In the genomic region with DNA sequence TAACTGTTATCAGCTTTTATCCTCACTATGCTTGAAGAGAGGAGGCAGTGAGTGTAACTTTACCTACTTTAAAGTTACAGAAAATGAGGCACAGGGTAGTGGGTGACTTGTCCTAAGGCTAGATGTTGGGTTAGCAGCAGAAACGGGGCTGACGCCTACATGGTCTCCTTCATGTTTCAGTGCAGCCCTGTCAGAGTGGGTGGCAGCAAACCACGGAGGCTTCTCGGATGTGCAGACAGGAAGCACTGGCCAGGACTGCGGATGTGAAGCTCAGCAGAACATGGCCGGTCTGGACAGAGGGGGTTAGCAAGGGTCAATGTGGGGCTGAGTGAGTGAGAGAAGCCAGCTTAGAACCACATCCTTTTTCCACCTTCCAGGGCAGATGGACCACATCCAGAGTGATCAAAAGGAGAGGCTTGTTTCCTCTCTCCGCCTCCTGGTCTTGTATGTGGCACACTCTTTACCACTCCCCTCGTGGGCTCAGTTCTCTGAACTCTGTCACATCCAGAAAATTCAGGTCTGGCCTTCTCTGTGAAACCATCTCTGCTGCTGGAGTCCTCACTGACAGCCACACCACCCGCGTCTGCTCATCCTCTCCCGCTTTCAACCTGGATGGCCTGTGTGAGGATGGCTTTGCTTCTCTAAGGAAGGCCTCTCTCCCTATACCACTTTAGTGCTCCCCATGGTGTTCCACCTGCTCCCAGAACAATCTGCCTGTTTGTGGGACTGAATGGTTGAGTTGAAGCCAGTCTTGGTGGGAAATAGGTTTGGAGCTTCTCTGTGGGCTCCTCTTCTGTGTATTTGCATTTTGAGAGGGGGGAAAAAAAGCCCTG, we compare ENCODE assay signal across 1 cellular context.
A peak's percentile ranks its signal among the peaks of the same experiment; 100 is the strongest.
TF ChIP-seq lines count a peak whose summit lies in the region.

No MANE protein-coding gene starts in this region.

TF ChIP-seq in GM12878, 131 proteins besides CTCF, POLR2A, EP300 and RAD21 (continued from another document and continues in another):
- TF ChIP-seq, protein P1, sequence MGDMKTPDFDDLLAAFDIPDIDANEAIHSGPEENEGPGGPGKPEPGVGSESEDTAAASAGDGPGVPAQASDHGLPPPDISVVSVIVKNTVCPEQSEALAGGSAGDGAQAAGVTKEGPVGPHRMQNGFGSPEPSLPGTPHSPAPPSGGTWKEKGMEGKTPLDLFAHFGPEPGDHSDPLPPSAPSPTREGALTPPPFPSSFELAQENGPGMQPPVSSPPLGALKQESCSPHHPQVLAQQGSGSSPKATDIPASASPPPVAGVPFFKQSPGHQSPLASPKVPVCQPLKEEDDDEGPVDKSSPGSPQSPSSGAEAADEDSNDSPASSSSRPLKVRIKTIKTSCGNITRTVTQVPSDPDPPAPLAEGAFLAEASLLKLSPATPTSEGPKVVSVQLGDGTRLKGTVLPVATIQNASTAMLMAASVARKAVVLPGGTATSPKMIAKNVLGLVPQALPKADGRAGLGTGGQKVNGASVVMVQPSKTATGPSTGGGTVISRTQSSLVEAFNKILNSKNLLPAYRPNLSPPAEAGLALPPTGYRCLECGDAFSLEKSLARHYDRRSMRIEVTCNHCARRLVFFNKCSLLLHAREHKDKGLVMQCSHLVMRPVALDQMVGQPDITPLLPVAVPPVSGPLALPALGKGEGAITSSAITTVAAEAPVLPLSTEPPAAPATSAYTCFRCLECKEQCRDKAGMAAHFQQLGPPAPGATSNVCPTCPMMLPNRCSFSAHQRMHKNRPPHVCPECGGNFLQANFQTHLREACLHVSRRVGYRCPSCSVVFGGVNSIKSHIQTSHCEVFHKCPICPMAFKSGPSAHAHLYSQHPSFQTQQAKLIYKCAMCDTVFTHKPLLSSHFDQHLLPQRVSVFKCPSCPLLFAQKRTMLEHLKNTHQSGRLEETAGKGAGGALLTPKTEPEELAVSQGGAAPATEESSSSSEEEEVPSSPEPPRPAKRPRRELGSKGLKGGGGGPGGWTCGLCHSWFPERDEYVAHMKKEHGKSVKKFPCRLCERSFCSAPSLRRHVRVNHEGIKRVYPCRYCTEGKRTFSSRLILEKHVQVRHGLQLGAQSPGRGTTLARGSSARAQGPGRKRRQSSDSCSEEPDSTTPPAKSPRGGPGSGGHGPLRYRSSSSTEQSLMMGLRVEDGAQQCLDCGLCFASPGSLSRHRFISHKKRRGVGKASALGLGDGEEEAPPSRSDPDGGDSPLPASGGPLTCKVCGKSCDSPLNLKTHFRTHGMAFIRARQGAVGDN (IDR thresholded peaks at IDR 0.05): peak; percentile 87
- TF ChIP-seq IKZF1 (conservative IDR thresholded peaks at IDR 0.05): peak; percentile 87
- no peak for TF ChIP-seq FOS (IDR thresholded peaks at IDR 0.05; ENCODE audit: borderline replicate concordance, extremely low read depth, insufficient read length)
- TF ChIP-seq RAD51 (IDR thresholded peaks at IDR 0.05): no peak
- TF ChIP-seq NRF1 (conservative IDR thresholded peaks at IDR 0.05; ENCODE audit: low read depth, low read length): no peak
- TF ChIP-seq ATF7 (IDR thresholded peaks at IDR 0.05; ENCODE audit: low read depth): peak; percentile 45; the same call in 1 of the 2 replicates
- TF ChIP-seq BMI1 (IDR thresholded peaks at IDR 0.05; ENCODE audit: borderline replicate concordance): no peak
- TF ChIP-seq ZNF384 (IDR thresholded peaks at IDR 0.05; ENCODE audit: borderline replicate concordance, low read depth, low read length): no peak
- TF ChIP-seq CEBPB (IDR thresholded peaks at IDR 0.05; ENCODE audit: borderline replicate concordance in 1 of 2, low read depth in 2 of 2, low read length in 2 of 2): no peak
- TF ChIP-seq RFX5 (IDR thresholded peaks at IDR 0.05; ENCODE audit: low read depth, low read length): no peak
- no peak for TF ChIP-seq FOXK2 (IDR thresholded peaks at IDR 0.05)
- peak; percentile 65 for TF ChIP-seq CBX5 (IDR thresholded peaks at IDR 0.05; ENCODE audit: low read depth)
- TF ChIP-seq SP1 (IDR thresholded peaks at IDR 0.05; ENCODE audit: low read depth, low read length): peak; percentile 89
- TF ChIP-seq BHLHE40 (IDR thresholded peaks at IDR 0.05; ENCODE audit: borderline replicate concordance in 1 of 2, low read depth in 2 of 2, low read length in 1 of 2): peak in 1 of 2 experiments; percentile 46; a peak in 1 of 4 replicates
- no peak for TF ChIP-seq YBX1 (IDR thresholded peaks at IDR 0.05)
- peak; percentile 61; the same call in 1 of the 2 replicates for TF ChIP-seq SMARCA5 (IDR thresholded peaks at IDR 0.05)
- peak; percentile 74 to 89 for TF ChIP-seq IKZF2 (IDR thresholded peaks at IDR 0.05)
- no peak for TF ChIP-seq KDM1A (IDR thresholded peaks at IDR 0.05; ENCODE audit: borderline replicate concordance)
- TF ChIP-seq CHD4 (IDR thresholded peaks at IDR 0.05): no peak
- no peak for TF ChIP-seq SUZ12 (IDR thresholded peaks at IDR 0.05; ENCODE audit: unreplicated experiment)
- TF ChIP-seq TARDBP (IDR thresholded peaks at IDR 0.05; ENCODE audit: borderline replicate concordance): no peak
- TF ChIP-seq, protein P2, sequence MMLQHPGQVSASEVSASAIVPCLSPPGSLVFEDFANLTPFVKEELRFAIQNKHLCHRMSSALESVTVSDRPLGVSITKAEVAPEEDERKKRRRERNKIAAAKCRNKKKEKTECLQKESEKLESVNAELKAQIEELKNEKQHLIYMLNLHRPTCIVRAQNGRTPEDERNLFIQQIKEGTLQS (IDR thresholded peaks at IDR 0.05; ENCODE audit: borderline replicate concordance, extremely low read depth, low read depth, low read length): no peak
- no peak for TF ChIP-seq HCFC1 (IDR thresholded peaks at IDR 0.05; ENCODE audit: low read length)
- peak; percentile 73 for TF ChIP-seq MTA2 (IDR thresholded peaks at IDR 0.05; ENCODE audit: low read depth)
- peak; percentile 25; the same call in 1 of the 2 replicates for TF ChIP-seq MTA3 (IDR thresholded peaks at IDR 0.05; ENCODE audit: borderline replicate concordance, low read length)
- no peak for TF ChIP-seq NR2C2 (IDR thresholded peaks at IDR 0.05; ENCODE audit: borderline replicate concordance, control insufficient read depth, insufficient read length, low read depth)
- TF ChIP-seq RELA (IDR thresholded peaks at IDR 0.05; ENCODE audit: borderline replicate concordance, partially characterized antibody): no peak
- TF ChIP-seq EGR1 (IDR thresholded peaks at IDR 0.05; ENCODE audit: borderline replicate concordance in 1 of 2, low read depth in 2 of 2, low read length in 2 of 2): peak in 1 of 2 experiments; percentile 84; a peak in 2 of 3 replicates
- TF ChIP-seq PAX8 (IDR thresholded peaks at IDR 0.05): no peak
- TF ChIP-seq, protein P3, sequence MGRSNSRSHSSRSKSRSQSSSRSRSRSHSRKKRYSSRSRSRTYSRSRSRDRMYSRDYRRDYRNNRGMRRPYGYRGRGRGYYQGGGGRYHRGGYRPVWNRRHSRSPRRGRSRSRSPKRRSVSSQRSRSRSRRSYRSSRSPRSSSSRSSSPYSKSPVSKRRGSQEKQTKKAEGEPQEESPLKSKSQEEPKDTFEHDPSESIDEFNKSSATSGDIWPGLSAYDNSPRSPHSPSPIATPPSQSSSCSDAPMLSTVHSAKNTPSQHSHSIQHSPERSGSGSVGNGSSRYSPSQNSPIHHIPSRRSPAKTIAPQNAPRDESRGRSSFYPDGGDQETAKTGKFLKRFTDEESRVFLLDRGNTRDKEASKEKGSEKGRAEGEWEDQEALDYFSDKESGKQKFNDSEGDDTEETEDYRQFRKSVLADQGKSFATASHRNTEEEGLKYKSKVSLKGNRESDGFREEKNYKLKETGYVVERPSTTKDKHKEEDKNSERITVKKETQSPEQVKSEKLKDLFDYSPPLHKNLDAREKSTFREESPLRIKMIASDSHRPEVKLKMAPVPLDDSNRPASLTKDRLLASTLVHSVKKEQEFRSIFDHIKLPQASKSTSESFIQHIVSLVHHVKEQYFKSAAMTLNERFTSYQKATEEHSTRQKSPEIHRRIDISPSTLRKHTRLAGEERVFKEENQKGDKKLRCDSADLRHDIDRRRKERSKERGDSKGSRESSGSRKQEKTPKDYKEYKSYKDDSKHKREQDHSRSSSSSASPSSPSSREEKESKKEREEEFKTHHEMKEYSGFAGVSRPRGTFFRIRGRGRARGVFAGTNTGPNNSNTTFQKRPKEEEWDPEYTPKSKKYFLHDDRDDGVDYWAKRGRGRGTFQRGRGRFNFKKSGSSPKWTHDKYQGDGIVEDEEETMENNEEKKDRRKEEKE (IDR thresholded peaks at IDR 0.05): no peak
- no peak for TF ChIP-seq BRCA1 (IDR thresholded peaks at IDR 0.05; ENCODE audit: low read depth, low read length)
- TF ChIP-seq, protein P4, sequence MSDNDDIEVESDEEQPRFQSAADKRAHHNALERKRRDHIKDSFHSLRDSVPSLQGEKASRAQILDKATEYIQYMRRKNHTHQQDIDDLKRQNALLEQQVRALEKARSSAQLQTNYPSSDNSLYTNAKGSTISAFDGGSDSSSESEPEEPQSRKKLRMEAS (IDR thresholded peaks at IDR 0.05; ENCODE audit: low read depth, low read length): 0 out of 2 replicates have a peak, but pooled peaks have one; percentile 16
- TF ChIP-seq NFXL1 (IDR thresholded peaks at IDR 0.05; ENCODE audit: borderline replicate concordance): 0 out of 2 replicates have a peak, but pooled peaks have one; percentile 33
- TF ChIP-seq ZNF207 (IDR thresholded peaks at IDR 0.05; ENCODE audit: borderline replicate concordance): no peak
- TF ChIP-seq, protein P5, sequence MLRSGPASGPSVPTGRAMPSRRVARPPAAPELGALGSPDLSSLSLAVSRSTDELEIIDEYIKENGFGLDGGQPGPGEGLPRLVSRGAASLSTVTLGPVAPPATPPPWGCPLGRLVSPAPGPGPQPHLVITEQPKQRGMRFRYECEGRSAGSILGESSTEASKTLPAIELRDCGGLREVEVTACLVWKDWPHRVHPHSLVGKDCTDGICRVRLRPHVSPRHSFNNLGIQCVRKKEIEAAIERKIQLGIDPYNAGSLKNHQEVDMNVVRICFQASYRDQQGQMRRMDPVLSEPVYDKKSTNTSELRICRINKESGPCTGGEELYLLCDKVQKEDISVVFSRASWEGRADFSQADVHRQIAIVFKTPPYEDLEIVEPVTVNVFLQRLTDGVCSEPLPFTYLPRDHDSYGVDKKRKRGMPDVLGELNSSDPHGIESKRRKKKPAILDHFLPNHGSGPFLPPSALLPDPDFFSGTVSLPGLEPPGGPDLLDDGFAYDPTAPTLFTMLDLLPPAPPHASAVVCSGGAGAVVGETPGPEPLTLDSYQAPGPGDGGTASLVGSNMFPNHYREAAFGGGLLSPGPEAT (IDR thresholded peaks at IDR 0.05; ENCODE audit: low read depth): peak; percentile 87; the same call in 1 of the 2 replicates
- 0 out of 2 replicates have a peak, but pooled peaks have one; percentile 4 for TF ChIP-seq ZNF24 (IDR thresholded peaks at IDR 0.05)
- 0 out of 2 replicates have a peak, but pooled peaks have one; percentile 43 for TF ChIP-seq MXI1 (IDR thresholded peaks at IDR 0.05; ENCODE audit: low read depth, low read length)
- peak; percentile 63 for TF ChIP-seq FOXM1 (IDR thresholded peaks at IDR 0.05; ENCODE audit: low read depth, low read length)
- peak; percentile 94; the same call in 1 of the 2 replicates for TF ChIP-seq HDGF (IDR thresholded peaks at IDR 0.05)
- no peak for TF ChIP-seq STAT3 (IDR thresholded peaks at IDR 0.05; ENCODE audit: low read depth, low read length)
- TF ChIP-seq, protein P6, sequence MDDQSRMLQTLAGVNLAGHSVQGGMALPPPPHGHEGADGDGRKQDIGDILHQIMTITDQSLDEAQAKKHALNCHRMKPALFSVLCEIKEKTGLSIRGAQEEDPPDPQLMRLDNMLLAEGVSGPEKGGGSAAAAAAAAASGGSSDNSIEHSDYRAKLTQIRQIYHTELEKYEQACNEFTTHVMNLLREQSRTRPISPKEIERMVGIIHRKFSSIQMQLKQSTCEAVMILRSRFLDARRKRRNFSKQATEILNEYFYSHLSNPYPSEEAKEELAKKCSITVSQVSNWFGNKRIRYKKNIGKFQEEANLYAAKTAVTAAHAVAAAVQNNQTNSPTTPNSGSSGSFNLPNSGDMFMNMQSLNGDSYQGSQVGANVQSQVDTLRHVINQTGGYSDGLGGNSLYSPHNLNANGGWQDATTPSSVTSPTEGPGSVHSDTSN (IDR thresholded peaks at IDR 0.05; ENCODE audit: insufficient replicate concordance, low read depth, low read length): no peak
- TF ChIP-seq, protein P7, sequence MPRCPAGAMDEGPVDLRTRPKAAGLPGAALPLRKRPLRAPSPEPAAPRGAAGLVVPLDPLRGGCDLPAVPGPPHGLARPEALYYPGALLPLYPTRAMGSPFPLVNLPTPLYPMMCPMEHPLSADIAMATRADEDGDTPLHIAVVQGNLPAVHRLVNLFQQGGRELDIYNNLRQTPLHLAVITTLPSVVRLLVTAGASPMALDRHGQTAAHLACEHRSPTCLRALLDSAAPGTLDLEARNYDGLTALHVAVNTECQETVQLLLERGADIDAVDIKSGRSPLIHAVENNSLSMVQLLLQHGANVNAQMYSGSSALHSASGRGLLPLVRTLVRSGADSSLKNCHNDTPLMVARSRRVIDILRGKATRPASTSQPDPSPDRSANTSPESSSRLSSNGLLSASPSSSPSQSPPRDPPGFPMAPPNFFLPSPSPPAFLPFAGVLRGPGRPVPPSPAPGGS (IDR thresholded peaks at IDR 0.05; ENCODE audit: borderline replicate concordance, insufficient read depth, low read depth, low read length, poor library complexity, severe bottlenecking): no peak
- TF ChIP-seq PAX5 (IDR thresholded peaks at IDR 0.05; ENCODE audit: borderline replicate concordance, low read depth, low read length): peak; percentile 74; the same call in 1 of the 2 replicates
- peak; percentile 54; the same call in 1 of the 2 replicates for TF ChIP-seq CBFB (IDR thresholded peaks at IDR 0.05; ENCODE audit: low read depth)
- no peak for TF ChIP-seq RBBP5 (conservative IDR thresholded peaks at IDR 0.05)
- TF ChIP-seq, protein P8, sequence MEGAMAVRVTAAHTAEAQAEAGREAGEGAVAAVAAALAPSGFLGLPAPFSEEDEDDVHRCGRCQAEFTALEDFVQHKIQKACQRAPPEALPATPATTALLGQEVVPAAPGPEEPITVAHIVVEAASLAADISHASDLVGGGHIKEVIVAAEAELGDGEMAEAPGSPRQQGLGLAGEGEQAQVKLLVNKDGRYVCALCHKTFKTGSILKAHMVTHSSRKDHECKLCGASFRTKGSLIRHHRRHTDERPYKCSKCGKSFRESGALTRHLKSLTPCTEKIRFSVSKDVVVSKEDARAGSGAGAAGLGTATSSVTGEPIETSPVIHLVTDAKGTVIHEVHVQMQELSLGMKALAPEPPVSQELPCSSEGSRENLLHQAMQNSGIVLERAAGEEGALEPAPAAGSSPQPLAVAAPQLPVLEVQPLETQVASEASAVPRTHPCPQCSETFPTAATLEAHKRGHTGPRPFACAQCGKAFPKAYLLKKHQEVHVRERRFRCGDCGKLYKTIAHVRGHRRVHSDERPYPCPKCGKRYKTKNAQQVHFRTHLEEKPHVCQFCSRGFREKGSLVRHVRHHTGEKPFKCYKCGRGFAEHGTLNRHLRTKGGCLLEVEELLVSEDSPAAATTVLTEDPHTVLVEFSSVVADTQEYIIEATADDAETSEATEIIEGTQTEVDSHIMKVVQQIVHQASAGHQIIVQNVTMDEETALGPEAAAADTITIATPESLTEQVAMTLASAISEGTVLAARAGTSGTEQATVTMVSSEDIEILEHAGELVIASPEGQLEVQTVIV (IDR thresholded peaks at IDR 0.05; ENCODE audit: borderline replicate concordance, partially characterized antibody): no peak
- no peak for TF ChIP-seq EZH2 (IDR thresholded peaks at IDR 0.05; ENCODE audit: borderline replicate concordance, control insufficient read depth, low read depth, low read length)
- TF ChIP-seq YY1 (IDR thresholded peaks at IDR 0.05; ENCODE audit: low read depth, low read length): peak; percentile 93
- peak; percentile 18 for TF ChIP-seq SMAD1 (IDR thresholded peaks at IDR 0.05; ENCODE audit: low read depth, partially characterized antibody)
